In the genomic region with DNA sequence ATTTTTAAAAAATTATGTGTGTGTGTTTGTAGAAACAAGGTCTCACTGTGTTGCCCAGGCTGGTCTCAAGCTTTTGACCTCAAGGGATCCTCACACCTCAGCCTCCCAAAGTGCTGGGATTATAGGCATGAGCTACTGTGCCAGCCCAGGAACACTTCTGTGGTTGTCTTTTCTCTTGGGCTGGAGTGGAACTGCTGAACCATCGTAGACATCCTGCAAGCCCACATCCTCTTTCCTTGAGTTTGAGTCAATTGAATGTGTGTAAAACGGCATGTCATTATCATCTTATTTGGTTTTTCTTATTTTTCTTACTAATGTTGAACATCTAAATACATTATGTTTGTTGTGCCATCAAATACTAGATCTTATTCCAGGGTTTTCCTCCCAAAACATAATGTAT, we compare ENCODE assay signal across 16 cellular contexts. TPM values are rescaled to one million over a fixed set of nuclear protein-coding genes. Genes with fewer than 3 reads are reported as not detected.
DNase-seq lines count a peak whose midpoint lies in the region; ATAC-seq, FAIRE-seq and TF ChIP-seq lines count a peak whose summit lies in the region.
"Had no signal": no experiment of that assay in that cellular context is flagged by ENCODE, and none has a peak within 500 bp of the region (broad histone marks: within the 10 kb centered on the region; RNA-seq: fewer than 3 reads in every experiment).

No MANE protein-coding gene starts in this region.

- no peak overlapping the region for H3K4me3 Mint-ChIP-seq in activated T-cell treated with anti-CD3 and anti-CD28 coated beads, Interleukin-2, amount 50 U/mL, for 24 hours
- no peak overlapping the region for H3K4me3 Mint-ChIP-seq in activated T-helper 17 cell treated with anti-CD3 and anti-CD28 coated beads, Interleukin-2, amount 50 U/mL, for 72 hours

- no peak for DNase-seq in activated T-cell treated with anti-CD3 and anti-CD28 coated beads, Interleukin-2, amount 50 U/mL, for 24 hours
- DNase-seq in activated T-cell treated with anti-CD3 and anti-CD28 coated beads for 4 hours: no peak
- peak; percentile 28 for DNase-seq in Jurkat, Clone E6-1 (ENCODE audit: low read depth, low spot score)
- peak; percentile 19 for DNase-seq in spleen
- no peak for DNase-seq in A172 (ENCODE audit: low spot score)
- DNase-seq in frontal cortex (ENCODE audit: low spot score in 2 of 2): no peak
- DNase-seq: DMS 273 treated with DMSO at 0.1 percent for 48 hours; GM23248; KBM-7; NCI-H1105 treated with DMSO at 0.1 percent for 48 hours; NCI-H187; NCI-H69; NK-92 treated with Interleukin-12 subunit alpha and Interleukin-12 subunit beta, amount 100 ng/mL, for 24 hours; PC-3 had no signal

- no peaks in the 10 kb centered on the region for H3K27me3 ChIP-seq in spleen (replicated peaks in 1 of 7)

- peak overlapping the region; percentile 26 for H3K27ac Mint-ChIP-seq in activated T-cell treated with anti-CD3 and anti-CD28 coated beads, Interleukin-2, amount 50 U/mL, for 24 hours
- peak overlapping the region; percentile 43 for H3K27ac Mint-ChIP-seq in activated T-helper 17 cell treated with anti-CD3 and anti-CD28 coated beads, Interleukin-2, amount 50 U/mL, for 72 hours

- H3K4me1 ChIP-seq in spleen: peaks cover 0 to 79% (median 34%) of the 10 kb centered on the region in 6 donors

- no peaks in the 10 kb centered on the region for H3K9me3 ChIP-seq in spleen

- peaks cover 0 to 37% (median 7%) of the 10 kb centered on the region in 6 donors for H3K36me3 ChIP-seq in spleen

- intact Hi-C loops in spleen (cut with DNase I; ENCODE audit: low total_unique reads): no loop called here

- FAIRE-seq in frontal cortex (lab: Jason Lieb, UNC): no peak

- WGBS in spleen, 5 donors: 27 to 46% (median 37%) methylated on average over 2 of the region's 2 CpGs

- no peak for TF ChIP-seq POLR2A in spleen (IDR thresholded peaks at IDR 0.05)

- peaks cover 39% of the 10 kb centered on the region for H3K36me3 Mint-ChIP-seq in activated T-cell treated with anti-CD3 and anti-CD28 coated beads, Interleukin-2, amount 50 U/mL, for 24 hours (ENCODE audit: low read depth)
- peaks cover 30% of the 10 kb centered on the region for H3K36me3 Mint-ChIP-seq in activated T-helper 17 cell treated with anti-CD3 and anti-CD28 coated beads, Interleukin-2, amount 50 U/mL, for 72 hours (ENCODE audit: low read depth)

- no peak overlapping the region for H3K27ac ChIP-seq in spleen
- H3K27ac ChIP-seq: GM23248 had no signal

- H3K4me1 Mint-ChIP-seq in activated T-cell treated with anti-CD3 and anti-CD28 coated beads, Interleukin-2, amount 50 U/mL, for 24 hours (ENCODE audit: low read depth): peaks cover 40% of the 10 kb centered on the region
- H3K4me1 Mint-ChIP-seq in activated T-helper 17 cell treated with anti-CD3 and anti-CD28 coated beads, Interleukin-2, amount 50 U/mL, for 72 hours: peaks cover 19% of the 10 kb centered on the region

- no peaks in the 10 kb centered on the region for H3K27me3 Mint-ChIP-seq in activated T-cell treated with anti-CD3 and anti-CD28 coated beads, Interleukin-2, amount 50 U/mL, for 24 hours
- no peaks in the 10 kb centered on the region for H3K27me3 Mint-ChIP-seq in activated T-helper 17 cell treated with anti-CD3 and anti-CD28 coated beads, Interleukin-2, amount 50 U/mL, for 72 hours

- no peak for ATAC-seq in activated T-helper 17 cell treated with anti-CD3 and anti-CD28 coated beads, Interleukin-2, amount 50 U/mL, for 72 hours (replicated peaks)
- no peak for ATAC-seq in HG02981 (IDR thresholded peaks at IDR 0.05; ENCODE audit: unreplicated experiment)
- ATAC-seq: PC-3 had no signal

- no peak overlapping the region for H3K4me3 ChIP-seq in Jurkat, Clone E6-1 (ENCODE audit: low read length)
- no peak overlapping the region for H3K4me3 ChIP-seq in spleen
- H3K4me3 ChIP-seq: GM23248 had no signal

- no peaks in the 10 kb centered on the region for H3K9me3 Mint-ChIP-seq in activated T-cell treated with anti-CD3 and anti-CD28 coated beads, Interleukin-2, amount 50 U/mL, for 24 hours
- no peaks in the 10 kb centered on the region for H3K9me3 Mint-ChIP-seq in activated T-helper 17 cell treated with anti-CD3 and anti-CD28 coated beads, Interleukin-2, amount 50 U/mL, for 72 hours

- TF ChIP-seq CTCF in spleen (IDR thresholded peaks at IDR 0.05 in 8 of 11, conservative IDR thresholded peaks at IDR 0.05 in 3 of 11): no peak

RNA-seq across cellular contexts. Expression of a gene that starts 40.0 kb away (rescaled TPM):
- polyA plus RNA-seq in Jurkat, Clone E6-1 (2012; ENCODE audit: insufficient read depth, insufficient read length): 59.0 TPM
- total RNA-seq in activated T-helper 17 cell treated with anti-CD3 and anti-CD28 coated beads, Interleukin-2, amount 50 U/mL, for 72 hours: 10 to 100 TPM; 77.2 to 77.8 TPM
- total RNA-seq in spleen (100 to 1,000 TPM in 6 of 7 donors, 10 to 100 TPM in 1; 87.7 to 163 (median 130) TPM), frontal cortex (71.7 TPM)
- 10 to 100 TPM; 35.5 to 60.9 (median 54.9) TPM for polyA plus RNA-seq in spleen
- total RNA-seq in A172 (2014; rRNA removed; shearing (Covaris generic)): 45.3 and 54.7 TPM in 2 replicates

RNA-seq across cellular contexts. Expression of a gene that starts 53.3 kb away (rescaled TPM):
- polyA plus RNA-seq in Jurkat, Clone E6-1 (2012; ENCODE audit: insufficient read depth, insufficient read length): 33.6 TPM
- 10 to 100 TPM; 39.0 to 43.0 TPM for total RNA-seq in activated T-helper 17 cell treated with anti-CD3 and anti-CD28 coated beads, Interleukin-2, amount 50 U/mL, for 72 hours
- total RNA-seq in spleen (10 to 100 TPM; 51.4 to 85.2 (median 70.2) TPM), frontal cortex (13.0 TPM)
- polyA plus RNA-seq in spleen: 100 to 1,000 TPM in 1 of 3 donors, 10 to 100 TPM in 2; 60.1 to 158 (median 95.1) TPM
- 57.3 and 64.3 TPM in 2 replicates for total RNA-seq in A172 (2014; rRNA removed; shearing (Covaris generic))

Comparison
In these comparisons a context has a peak if more than half of its experiments do, and no peak if none do; other contexts are left out.
1. DNase-seq: peak in Jurkat, Clone E6-1 (single experiment) and spleen (single experiment); none in activated T-cell treated with anti-CD3 and anti-CD28 coated beads, Interleukin-2, amount 50 U/mL, for 24 hours (single experiment), activated T-cell treated with anti-CD3 and anti-CD28 coated beads for 4 hours (single experiment), A172 (single experiment) and frontal cortex (0 of 2).